In the genomic region with DNA sequence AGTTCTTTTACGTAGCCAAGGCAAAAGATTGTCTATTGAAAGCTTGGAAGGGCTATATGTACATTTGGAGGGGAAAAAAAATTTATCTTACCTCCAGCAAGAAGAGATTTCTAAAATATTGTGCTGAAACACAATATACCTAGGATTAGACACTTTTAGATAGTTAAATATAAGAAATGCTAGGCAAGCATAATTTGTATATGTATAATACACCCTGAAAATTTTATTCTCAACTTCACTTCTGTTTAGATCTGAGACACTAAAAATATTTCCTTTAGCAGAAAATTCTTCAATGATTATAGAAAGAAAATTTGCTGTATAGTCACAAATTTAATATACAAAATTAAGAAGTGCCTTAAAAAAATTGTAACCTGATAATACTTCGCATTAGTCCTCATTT, we compare ENCODE assay signal across 31 cellular contexts.
"Had no signal": no experiment of that assay in that cellular context is flagged by ENCODE, and none has a peak within 500 bp of the region (broad histone marks: within the 10 kb centered on the region; RNA-seq: fewer than 3 reads in every experiment).

No MANE protein-coding gene starts in this region.

- H3K36me3 Mint-ChIP-seq: natural killer cell; stimulated activated memory B cell treated with anti-CD40 and anti-IgM and Interleukin-4, amounts not matched to agents 10 μg/mL and 1 μg/mL and 100 μg/mL, for 72 hours had no signal

- H2AFZ ChIP-seq: neural progenitor cell, parathyroid adenoma had no signal

- H3K9ac ChIP-seq: neural progenitor cell, parathyroid adenoma had no signal

- H3K27ac ChIP-seq: neural progenitor cell, ovary, parathyroid adenoma, psoas muscle, skin epidermis, spleen, suprapubic skin, testis, tibial artery, transverse colon, upper lobe of right lung, uterus had no signal

- ATAC-seq: natural killer cell; psoas muscle; right cardiac atrium; sciatic nerve; stimulated activated memory B cell treated with anti-CD40 and anti-IgM and Interleukin-4, amounts not matched to agents 10 μg/mL and 1 μg/mL and 100 μg/mL, for 72 hours; stimulated activated naive CD8-positive, alpha-beta T cell treated with anti-CD3 and anti-CD28 coated beads, Interleukin-15, amount 100 ng/mL, for 72 hours; stimulated activated naive CD8-positive, alpha-beta T cell treated with anti-CD3 and anti-CD28 coated beads, Interleukin-15, Interleukin-2, amounts not matched to agents 100 U/mL and 50 U/mL, for 24 hours; upper lobe of right lung had no signal

- H3K4me2 ChIP-seq: neural progenitor cell, smooth muscle cell had no signal

- H3K27me3 ChIP-seq: neural progenitor cell, ovary, spleen, suprapubic skin, testis, tibial artery, transverse colon, upper lobe of right lung, uterus had no signal

- H3K4me1 ChIP-seq: neural progenitor cell, psoas muscle, suprapubic skin, testis, tibial artery, transverse colon, upper lobe of right lung, uterus had no signal

- H3K4me3 Mint-ChIP-seq: natural killer cell; nephron; neural progenitor cell; stimulated activated memory B cell treated with anti-CD40 and anti-IgM and Interleukin-4, amounts not matched to agents 10 μg/mL and 1 μg/mL and 100 μg/mL, for 72 hours; stimulated activated naive CD8-positive, alpha-beta T cell treated with anti-CD3 and anti-CD28 coated beads, Interleukin-15, amount 100 ng/mL, for 72 hours; type B pancreatic cell had no signal

- H3K9me3 Mint-ChIP-seq: natural killer cell; nephron; neural progenitor cell; stimulated activated memory B cell treated with anti-CD40 and anti-IgM and Interleukin-4, amounts not matched to agents 10 μg/mL and 1 μg/mL and 100 μg/mL, for 72 hours; stimulated activated naive CD8-positive, alpha-beta T cell treated with anti-CD3 and anti-CD28 coated beads, Interleukin-15, amount 100 ng/mL, for 72 hours; type B pancreatic cell had no signal

- H3K36me3 ChIP-seq: neural progenitor cell, ovary, uterus had no signal

- DNase-seq: natural killer cell; occipital lobe; ovary; posterior cingulate gyrus; psoas muscle; right cardiac atrium; spleen; stimulated activated CD4-positive, alpha-beta T cell treated with anti-CD3 and anti-CD28 coated beads, Interleukin-12 subunit alpha, Interleukin-12 subunit beta, amount 100 ng/mL, for 4 hours; stimulated activated CD4-positive, alpha-beta T cell treated with anti-CD3 and anti-CD28 coated beads, Interleukin-1b, Interleukin-23, amount 100 ng/mL, for 48 hours; stimulated activated CD4-positive, alpha-beta T cell treated with anti-CD3 and anti-CD28 coated beads, Interleukin-4, amount 100 ng/mL, for 1 hour; stimulated activated CD4-positive, alpha-beta T cell treated with anti-CD3 and anti-CD28 coated beads, Interleukin-4, amount 100 ng/mL, for 4 hours; stimulated activated CD8-positive, alpha-beta memory T cell treated with anti-CD3 and anti-CD28 coated beads, Interleukin-4, amount 100 ng/mL, for 48 hours; stimulated activated naive CD4-positive, alpha-beta T cell; stimulated activated naive CD8-positive, alpha-beta T cell treated with anti-CD3 and anti-CD28 coated beads, Interleukin-15, amount 100 ng/mL, for 72 hours; stimulated activated naive CD8-positive, alpha-beta T cell treated with anti-CD3 and anti-CD28 coated beads, Interleukin-15, Interleukin-2, amounts not matched to agents 100 U/mL and 50 U/mL, for 24 hours; substantia nigra; testis; tibial artery; transverse colon; upper lobe of right lung; uterus had no signal

- H3K4me1 Mint-ChIP-seq: natural killer cell; nephron; neural progenitor cell; stimulated activated memory B cell treated with anti-CD40 and anti-IgM and Interleukin-4, amounts not matched to agents 10 μg/mL and 1 μg/mL and 100 μg/mL, for 72 hours; stimulated activated naive CD8-positive, alpha-beta T cell treated with anti-CD3 and anti-CD28 coated beads, Interleukin-15, amount 100 ng/mL, for 72 hours had no signal

- H3K4me3 ChIP-seq: neural progenitor cell, ovary, psoas muscle, skin epidermis, smooth muscle cell, spleen, suprapubic skin, testis, tibial artery, transverse colon, upper lobe of right lung, uterus had no signal

- H3K27me3 Mint-ChIP-seq: progenitor cell of endocrine pancreas; stimulated activated memory B cell treated with anti-CD40 and anti-IgM and Interleukin-4, amounts not matched to agents 10 μg/mL and 1 μg/mL and 100 μg/mL, for 72 hours; stimulated activated naive CD8-positive, alpha-beta T cell treated with anti-CD3 and anti-CD28 coated beads, Interleukin-15, amount 100 ng/mL, for 72 hours; type B pancreatic cell had no signal

- H3K9me3 ChIP-seq: ovary, psoas muscle, spleen, suprapubic skin, testis, tibial artery, transverse colon, upper lobe of right lung, uterus had no signal

- H3K27ac Mint-ChIP-seq: natural killer cell; nephron; neural progenitor cell; progenitor cell of endocrine pancreas; stimulated activated memory B cell treated with anti-CD40 and anti-IgM and Interleukin-4, amounts not matched to agents 10 μg/mL and 1 μg/mL and 100 μg/mL, for 72 hours; stimulated activated naive CD8-positive, alpha-beta T cell treated with anti-CD3 and anti-CD28 coated beads, Interleukin-15, amount 100 ng/mL, for 72 hours; type B pancreatic cell had no signal
